ENCODE assay signal across 8 cellular contexts in the genomic region with DNA sequence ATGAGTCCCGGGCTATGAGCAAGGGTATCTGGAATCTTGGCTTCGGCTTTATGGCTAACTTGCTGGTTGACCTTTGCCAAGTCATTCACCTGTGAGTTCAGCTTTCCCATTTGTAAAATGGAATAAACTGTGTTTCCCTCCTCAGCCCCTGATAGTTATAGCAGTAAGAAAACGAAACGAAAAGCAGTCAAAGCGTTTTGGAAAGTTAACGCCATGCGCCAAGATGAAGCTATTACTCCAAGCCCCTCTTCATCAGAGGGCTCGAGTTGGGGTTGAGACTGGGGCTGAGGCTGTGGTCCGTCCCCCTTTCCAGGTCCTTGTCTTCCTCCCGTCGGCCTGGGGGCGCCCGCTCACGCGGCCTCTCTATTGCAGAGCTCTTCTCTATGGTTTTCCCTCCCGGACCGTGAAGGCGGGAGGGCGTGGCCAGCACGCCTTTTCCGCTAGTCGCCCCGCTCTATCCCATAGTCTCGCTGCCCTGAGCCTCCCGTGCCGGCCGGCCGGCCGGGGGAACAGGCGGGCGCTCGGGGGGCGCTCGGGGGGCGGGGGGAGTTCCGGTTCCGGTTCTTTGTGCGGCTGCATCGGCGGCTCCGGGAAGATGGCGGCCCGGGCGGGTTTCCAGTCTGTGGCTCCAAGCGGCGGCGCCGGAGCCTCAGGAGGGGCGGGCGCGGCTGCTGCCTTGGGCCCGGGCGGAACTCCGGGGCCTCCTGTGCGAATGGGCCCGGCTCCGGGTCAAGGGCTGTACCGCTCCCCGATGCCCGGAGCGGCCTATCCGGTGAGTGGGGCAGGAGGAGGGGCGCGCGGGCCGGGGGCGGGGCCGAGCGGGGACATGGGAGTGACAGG. TPM values are rescaled to one million over a fixed set of nuclear protein-coding genes. Genes with fewer than 3 reads are reported as not detected.
A peak's percentile ranks its signal among the peaks of the same experiment; 100 is the strongest.
DNase-seq lines count a peak whose midpoint lies in the region; ATAC-seq, FAIRE-seq and TF ChIP-seq lines count a peak whose summit lies in the region.

TSS of gene SMARCD1 (plus strand) at position 568 of the 840 bp plus-strand sequence. CDS start at position 596, 28 bp downstream.

- peak within 1 kb of the TSS; percentile 77 for H3K27ac ChIP-seq in keratinocyte (ENCODE audit: control insufficient read depth, insufficient read depth, low read length)

- no peaks in the 10 kb centered on the region for H3K9me3 ChIP-seq in keratinocyte (ENCODE audit: control insufficient read depth, low read depth, low read length)

- H3K9ac ChIP-seq in keratinocyte (ENCODE audit: control insufficient read depth, extremely low read depth, insufficient read depth, low read length), result peak within 1 kb of the TSS; percentile 72

- H3K4me1 ChIP-seq in keratinocyte (ENCODE audit: control insufficient read depth, extremely low read depth, insufficient read depth, low read length), result peaks cover 31% of the 10 kb centered on the region

- H4K20me1 ChIP-seq in keratinocyte (ENCODE audit: control insufficient read depth, extremely low read depth, insufficient read depth, low read length), result no peaks in the 10 kb centered on the region

- peaks cover 21% of the 10 kb centered on the region for H3K36me3 Mint-ChIP-seq in central memory CD8-positive, alpha-beta T cell (ENCODE audit: insufficient read depth)

- peaks cover 8 to 23% of the 10 kb centered on the region in 2 experiments for H3K36me3 ChIP-seq in keratinocyte (ENCODE audit: control insufficient read depth in 2 of 2, extremely low read depth in 1 of 2, insufficient read depth in 2 of 2, low read length in 2 of 2)

- H3K9me3 Mint-ChIP-seq in central memory CD8-positive, alpha-beta T cell, result no peaks in the 10 kb centered on the region

- peak; percentile 77 for FAIRE-seq in keratinocyte (lab: Jason Lieb, UNC)

- H2AFZ ChIP-seq in keratinocyte (ENCODE audit: control insufficient read depth, low read length), result peak within 1 kb of the TSS; percentile 21

- H3K4me2 ChIP-seq in keratinocyte (ENCODE audit: control insufficient read depth, extremely low read depth, insufficient read depth, low read depth, low read length), result peak within 1 kb of the TSS; percentile 97

- TF ChIP-seq CTCF in keratinocyte (optimal IDR thresholded peaks at IDR 0.05 in 1 of 3, IDR thresholded peaks at IDR 0.05 in 1 of 3, conservative IDR thresholded peaks at IDR 0.05 in 1 of 3; ENCODE audit: extremely low read depth in 1 of 3, insufficient read depth in 2 of 3, low read length in 3 of 3), result peak; percentile 49 to 70 (median 64)

- peak within 1 kb of the TSS; percentile 59 to 88 (median 68) for H3K4me3 ChIP-seq in keratinocyte (ENCODE audit: control insufficient read depth in 2 of 3, extremely low read depth in 1 of 3, insufficient read depth in 2 of 3, low read depth in 1 of 3, low read length in 3 of 3)

- dilution Hi-C loops in keratinocyte (cut with MboI; ENCODE audit: extremely low pct_ligation_motif_present, low sequenced_read_pairs), result no loop called here

- H3K79me2 ChIP-seq in keratinocyte (ENCODE audit: control insufficient read depth, insufficient read depth, low read length), result peaks cover 9% of the 10 kb centered on the region

- H3K4me3 Mint-ChIP-seq in central memory CD8-positive, alpha-beta T cell, result peak within 1 kb of the TSS; percentile 95

- no peaks in the 10 kb centered on the region for H3K27me3 ChIP-seq in keratinocyte (ENCODE audit: control insufficient read depth, extremely low read depth, insufficient read depth, low read length)

- no peaks in the 10 kb centered on the region for H3K9me1 ChIP-seq in keratinocyte (ENCODE audit: control insufficient read depth, extremely low read depth, insufficient read depth, low read length)

- H3K4me1 Mint-ChIP-seq in central memory CD8-positive, alpha-beta T cell, result peaks cover 35% of the 10 kb centered on the region

- DNase-seq in AG08395 (ENCODE audit: low spot score), result peak; percentile 90
- DNase-seq in NCI-H226, result peak; percentile 95
- peak; percentile 68 for DNase-seq in activated CD4-positive, CD25-positive, alpha-beta regulatory T cell treated with anti-CD3 and anti-CD28 coated beads, Interleukin-2, amount 50 U/mL, for 16 hours (ENCODE audit: low read depth, low spot score)
- DNase-seq in central memory CD8-positive, alpha-beta T cell (ENCODE audit: low spot score in 2 of 2), result peak; percentile 52 to 60
- DNase-seq in keratinocyte (ENCODE audit: low read depth, low spot score), result no peak
- DNase-seq in stimulated activated CD4-positive, alpha-beta T cell treated with anti-CD3 and anti-CD28 coated beads, Interleukin-15, amount 100 ng/mL, for 1 hour (ENCODE audit: low read depth in 1 of 2, low spot score in 1 of 2), result peak; percentile 75 to 77

- H3K27ac Mint-ChIP-seq in central memory CD8-positive, alpha-beta T cell (ENCODE audit: low read depth), result peak within 1 kb of the TSS; percentile 91

- peak; percentile 78 for ATAC-seq in GM18907 (IDR thresholded peaks at IDR 0.05; ENCODE audit: unreplicated experiment)
- ATAC-seq in HG03175 (IDR thresholded peaks at IDR 0.05; ENCODE audit: unreplicated experiment), result peak; percentile 81
- peak; percentile 86 for ATAC-seq in central memory CD8-positive, alpha-beta T cell (replicated peaks; ENCODE audit: extremely low read depth, poor library complexity, severe bottlenecking)

- H3K27me3 Mint-ChIP-seq in central memory CD8-positive, alpha-beta T cell, result no peaks in the 10 kb centered on the region

RNA-seq across cellular contexts. Expression of gene SMARCD1, which starts in this region (rescaled TPM):
- polyA plus RNA-seq in keratinocyte, result 48.8 to 91.5 TPM (median 56.6 TPM) in 3 replicates
- 8.5 TPM for polyA plus RNA-seq in keratinocyte (2011; ENCODE audit: low read depth)
- polyA plus RNA-seq in keratinocyte (2011; cell fraction: cytosol; rRNA removed), result 55.1 and 66.1 TPM in 2 replicates
- 111 and 123 TPM in 2 replicates for polyA plus RNA-seq in keratinocyte (2011; cell fraction: nucleus; rRNA removed)
- 22.9 and 58.4 TPM in 2 replicates for polyA plus RNA-seq in keratinocyte (2012; ENCODE audit: low replicate concordance)
- 60.3 to 102 TPM (median 82.5 TPM) in 3 replicates for polyA minus RNA-seq in keratinocyte
- 50.6 TPM for polyA minus RNA-seq in keratinocyte (2011; cell fraction: cytosol; rRNA and poly(A)+ RNA removed)
- polyA minus RNA-seq in keratinocyte (2011; cell fraction: nucleus; rRNA and poly(A)+ RNA removed), result 31.0 and 51.3 TPM in 2 replicates
